ENCODE assay signal across 1 cellular context in the genomic region with DNA sequence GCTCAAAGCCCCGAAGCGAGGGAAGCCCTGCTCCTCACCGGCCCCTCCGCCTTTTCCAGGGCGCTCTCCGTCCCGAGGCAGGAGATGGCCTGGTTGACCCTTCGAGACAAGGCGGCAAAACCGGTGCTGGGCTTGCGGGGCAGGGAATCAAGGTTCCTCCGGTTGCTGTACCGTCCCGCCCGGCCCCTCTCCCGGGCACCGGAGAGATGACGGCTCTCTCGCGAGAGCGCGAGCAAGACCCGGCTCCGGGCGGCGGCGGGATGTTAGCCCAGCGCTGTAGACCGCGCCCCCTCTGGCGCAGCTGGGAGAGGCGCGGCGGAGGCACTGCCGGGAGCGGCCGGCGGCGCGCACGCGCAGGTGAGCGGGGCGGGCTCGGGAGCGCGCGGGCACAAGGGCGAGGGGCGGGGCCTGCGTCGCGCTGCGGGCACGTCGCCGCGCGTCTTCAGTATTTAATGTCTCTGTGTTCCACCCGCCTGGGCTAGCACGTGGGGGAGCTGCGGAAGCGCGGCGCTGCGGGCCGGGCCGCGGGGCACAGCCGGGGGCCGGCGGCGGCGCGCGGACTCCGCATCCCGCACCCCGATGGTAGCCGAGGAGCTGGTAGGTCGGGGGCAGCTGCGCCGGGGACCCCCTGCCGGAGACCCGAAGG.
A peak's percentile ranks its signal among the peaks of the same experiment; 100 is the strongest.
TF ChIP-seq lines count a peak whose summit lies in the region.

A gene with protein sequence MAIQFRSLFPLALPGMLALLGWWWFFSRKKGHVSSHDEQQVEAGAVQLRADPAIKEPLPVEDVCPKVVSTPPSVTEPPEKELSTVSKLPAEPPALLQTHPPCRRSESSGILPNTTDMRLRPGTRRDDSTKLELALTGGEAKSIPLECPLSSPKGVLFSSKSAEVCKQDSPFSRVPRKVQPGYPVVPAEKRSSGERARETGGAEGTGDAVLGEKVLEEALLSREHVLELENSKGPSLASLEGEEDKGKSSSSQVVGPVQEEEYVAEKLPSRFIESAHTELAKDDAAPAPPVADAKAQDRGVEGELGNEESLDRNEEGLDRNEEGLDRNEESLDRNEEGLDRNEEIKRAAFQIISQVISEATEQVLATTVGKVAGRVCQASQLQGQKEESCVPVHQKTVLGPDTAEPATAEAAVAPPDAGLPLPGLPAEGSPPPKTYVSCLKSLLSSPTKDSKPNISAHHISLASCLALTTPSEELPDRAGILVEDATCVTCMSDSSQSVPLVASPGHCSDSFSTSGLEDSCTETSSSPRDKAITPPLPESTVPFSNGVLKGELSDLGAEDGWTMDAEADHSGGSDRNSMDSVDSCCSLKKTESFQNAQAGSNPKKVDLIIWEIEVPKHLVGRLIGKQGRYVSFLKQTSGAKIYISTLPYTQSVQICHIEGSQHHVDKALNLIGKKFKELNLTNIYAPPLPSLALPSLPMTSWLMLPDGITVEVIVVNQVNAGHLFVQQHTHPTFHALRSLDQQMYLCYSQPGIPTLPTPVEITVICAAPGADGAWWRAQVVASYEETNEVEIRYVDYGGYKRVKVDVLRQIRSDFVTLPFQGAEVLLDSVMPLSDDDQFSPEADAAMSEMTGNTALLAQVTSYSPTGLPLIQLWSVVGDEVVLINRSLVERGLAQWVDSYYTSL (plus strand): TSS at position 445 of the 646 bp plus-strand sequence. CDS start 20,219 bp downstream, outside the sequence.

TF ChIP-seq in IMR-90, 13 proteins besides CTCF, POLR2A, EP300 and RAD21 (continued from another document):
- TF ChIP-seq MAZ (IDR thresholded peaks at IDR 0.05; ENCODE audit: borderline replicate concordance, low read depth, low read length) (peak; percentile 80; the same call in 1 of the 2 replicates), MXI1 (IDR thresholded peaks at IDR 0.05; ENCODE audit: borderline replicate concordance, low read depth, low read length) (peak; percentile 94)
- TF ChIP-seq, protein P1, sequence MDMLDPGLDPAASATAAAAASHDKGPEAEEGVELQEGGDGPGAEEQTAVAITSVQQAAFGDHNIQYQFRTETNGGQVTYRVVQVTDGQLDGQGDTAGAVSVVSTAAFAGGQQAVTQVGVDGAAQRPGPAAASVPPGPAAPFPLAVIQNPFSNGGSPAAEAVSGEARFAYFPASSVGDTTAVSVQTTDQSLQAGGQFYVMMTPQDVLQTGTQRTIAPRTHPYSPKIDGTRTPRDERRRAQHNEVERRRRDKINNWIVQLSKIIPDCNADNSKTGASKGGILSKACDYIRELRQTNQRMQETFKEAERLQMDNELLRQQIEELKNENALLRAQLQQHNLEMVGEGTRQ (IDR thresholded peaks at IDR 0.05; ENCODE audit: low read depth, low read length) = no peak
